21 cellular contexts compared by ENCODE assay signal in genomic region chr6:21398741-21399140, GRCh38.
"Had no signal": no experiment of that assay in that cellular context is flagged by ENCODE, and none has a peak within 500 bp of the region (broad histone marks: within the 10 kb centered on the region; RNA-seq: fewer than 3 reads in every experiment).

No MANE protein-coding gene starts in this region.

- DNase-seq: KBM-7, MV-4-11, NCI-H1048, NCI-H1105, NCI-H1417, NCI-H1436 treated with DMSO at 0.1 percent for 48 hours, NCI-H1694, NCI-H187 treated with DMSO at 0.1 percent for 48 hours, NCI-H2029 treated with DMSO at 0.1 percent for 48 hours, NCI-H2171, NCI-H226, NCI-H446, NCI-H510A, NCI-H524 treated with DMSO at 0.1 percent for 48 hours, NCI-H69, NCI-H774, Right ventricle myocardium superior, RPMI8226, SIG-M5 had no signal

- H3K27me3 ChIP-seq: SJSA1 had no signal

- H3K27ac ChIP-seq: SJSA1, SK-N-MC had no signal

- H3K36me3 ChIP-seq: SJSA1 had no signal

- H3K9me3 ChIP-seq: SJSA1 had no signal

- H3K4me3 ChIP-seq: SJSA1, SK-N-MC had no signal
